In the genomic region with DNA sequence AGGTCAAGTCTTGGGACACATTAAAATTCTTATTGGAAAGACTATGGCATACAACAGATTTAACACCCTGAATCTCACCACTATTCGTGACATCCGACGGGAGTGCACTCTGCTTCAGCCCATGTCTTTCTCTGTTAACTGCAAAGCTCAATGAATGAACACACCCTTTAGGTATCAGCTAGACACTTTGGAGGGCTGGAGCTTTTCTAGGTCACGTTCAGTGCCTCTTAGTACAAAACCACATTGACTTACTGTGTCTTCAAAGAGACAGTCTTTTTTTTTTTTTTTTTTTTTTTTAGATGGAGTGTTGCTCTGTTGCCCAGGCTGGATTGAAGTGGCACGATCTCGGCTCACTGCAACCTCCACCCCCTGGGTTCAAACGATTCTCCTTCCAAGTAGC, we compare ENCODE assay signal across 26 cellular contexts.
"Had no signal": no experiment of that assay in that cellular context is flagged by ENCODE, and none has a peak within 500 bp of the region (broad histone marks: within the 10 kb centered on the region; RNA-seq: fewer than 3 reads in every experiment).

No MANE protein-coding gene starts in this region.

- DNase-seq: activated CD4-positive, alpha-beta memory T cell treated with anti-CD3 and anti-CD28 coated beads, Interleukin-2, amount 10 ng/mL, durations not matched to agents 7 days and 5 days; activated CD4-positive, alpha-beta T cell treated with anti-CD3 and anti-CD28 coated beads for 1 hour; activated CD4-positive, alpha-beta T cell treated with anti-CD3 and anti-CD28 coated beads for 36 hours; activated CD4-positive, alpha-beta T cell treated with anti-CD3 and anti-CD28 coated beads for 48 hours; activated CD4-positive, alpha-beta T cell treated with anti-CD3 and anti-CD28 coated beads, Interleukin-2, amount 10 ng/mL, durations not matched to agents 7 days and 5 days; activated CD4-positive, alpha-beta T cell treated with anti-CD3 and anti-CD28 coated beads, Interleukin-2, amount 50 U/mL, for 48 hours; activated CD4-positive, CD25-positive, alpha-beta regulatory T cell; activated CD8-positive, alpha-beta memory T cell treated with anti-CD3 and anti-CD28 coated beads for 24 hours; activated CD8-positive, alpha-beta memory T cell treated with anti-CD3 and anti-CD28 coated beads, Interleukin-2, amount 10 ng/mL, durations not matched to agents 7 days and 5 days; activated CD8-positive, alpha-beta memory T cell treated with anti-CD3 and anti-CD28 coated beads, Interleukin-2, amount 50 U/mL, for 48 hours; activated CD8-positive, alpha-beta T cell treated with anti-CD3 and anti-CD28 coated beads, Interleukin-2, amount 10 ng/mL, durations not matched to agents 7 days and 5 days; activated effector memory CD4-positive, alpha-beta T cell treated with Interleukin-2 at 50 U/mL for 16 hours; activated gamma-delta T cell; activated naive CD4-positive, alpha-beta T cell treated with anti-CD3 and anti-CD28 coated beads, Interleukin-2, amount 10 ng/mL, durations not matched to agents 7 days and 5 days; activated naive CD4-positive, alpha-beta T cell treated with Interleukin-2 at 50 U/mL for 16 hours; activated naive CD8-positive, alpha-beta T cell treated with anti-CD3 and anti-CD28 coated beads, Interleukin-2, amount 10 ng/mL, durations not matched to agents 7 days and 5 days; activated naive CD8-positive, alpha-beta T cell treated with anti-CD3 and anti-CD28 coated beads, Interleukin-2, amount 50 U/mL, for 24 hours; activated T-cell treated with anti-CD3 and anti-CD28 coated beads, Interleukin-2, amount 50 U/mL, for 24 hours; activated T-cell treated with anti-CD3 and anti-CD28 coated beads, Interleukin-2, amount 50 U/mL, for 48 hours; amygdala; caudate nucleus; T-helper 2 cell; T-helper 9 cell; WERI-Rb-1 had no signal

- H3K4me3 ChIP-seq: ascending aorta, cardiac muscle cell had no signal
